Comparison of ENCODE assay signal across 23 cellular contexts in genomic region chr21:38147391-38147790, GRCh38.
DNase-seq lines count a peak whose midpoint lies in the region; ATAC-seq, FAIRE-seq and TF ChIP-seq lines count a peak whose summit lies in the region.
"Had no signal": no experiment of that assay in that cellular context is flagged by ENCODE, and none has a peak within 500 bp of the region (broad histone marks: within the 10 kb centered on the region; RNA-seq: fewer than 3 reads in every experiment).

No MANE protein-coding gene starts in this region.

- H2AFZ ChIP-seq in IMR-90 (replicated peaks; ENCODE audit: low read length, poor library complexity) = no peak overlapping the region
- H2AFZ ChIP-seq: GM23338 had no signal

- no peak for TF ChIP-seq EP300 in A549 (IDR thresholded peaks at IDR 0.05)
- no peak for TF ChIP-seq EP300 in gastroesophageal sphincter (IDR thresholded peaks at IDR 0.05)

- DNase-seq in A549 (ENCODE audit: low read depth in 1 of 2, low spot score in 1 of 2) (no peak), IMR-90 (no peak), epithelial cell of prostate (ENCODE audit: low read depth, low spot score) (no peak), mesendoderm (no peak), EL (no peak), NK-92 (lab: John Stamatoyannopoulos, UW; ENCODE audit: unreplicated experiment) (no peak), A172 (ENCODE audit: low spot score) (no peak)
- DNase-seq: ACHN; AML-193; BE2C; CD4-positive, alpha-beta T cell; CD8-positive, alpha-beta memory T cell; DMS79; GF-D8; H9 had no signal

- POLR2A ChIA-PET in A549 (lab: Yijun Ruan, JAX) (no interaction called here), IMR-90 (lab: Charles Lee; ENCODE audit: unreplicated experiment) (no interaction called here)

- H2AK5ac ChIP-seq in IMR-90 (ENCODE audit: low read depth, low read length) = no peak overlapping the region; the same call in 1 of the 2 replicates
- no peak overlapping the region for H2AK5ac ChIP-seq in mesendoderm (ENCODE audit: low read length)

- H3K79me1 ChIP-seq in IMR-90 (ENCODE audit: low read depth in 1 of 2, low read length in 2 of 2) = no peaks in the 10 kb centered on the region
- H3K79me1 ChIP-seq in mesendoderm (ENCODE audit: low read length) = no peaks in the 10 kb centered on the region

- CTCF ChIA-PET in A549 (lab: Yijun Ruan, JAX) (interaction anchor here (1.3 to 1.9 kb wide), 2 partner anchors 23 to 206 kb away, joined by 3 to 4 read pairs; no protein-coding TSS in a partner anchor), IMR-90 (lab: Yijun Ruan, JAX) (no interaction called here)

- H3K36me3 ChIP-seq in IMR-90 (ENCODE audit: control insufficient read depth, insufficient read depth, low read length) = no peaks in the 10 kb centered on the region
- H3K36me3 ChIP-seq in mesendoderm (ENCODE audit: control insufficient read depth, insufficient read depth, low read length) = no peaks in the 10 kb centered on the region
- no peaks in the 10 kb centered on the region for H3K36me3 ChIP-seq in gastroesophageal sphincter
- H3K36me3 ChIP-seq: BE2C; BLaER1 treated with 17β-estradiol and CSF1 and Interleukin-3, amounts not matched to agents 10 nM and 100 nM had no signal

- TF ChIP-seq POLR2A in A549 (IDR thresholded peaks at IDR 0.05; ENCODE audit: low read length) (no peak), IMR-90 (IDR thresholded peaks at IDR 0.05; ENCODE audit: low read depth, low read length) (no peak), gastroesophageal sphincter (IDR thresholded peaks at IDR 0.05) (no peak)

- no peak for FAIRE-seq in A549 (lab: Jason Lieb, UNC)
- FAIRE-seq: A204.1, D721Med, GM12891, GM18507 had no signal

- H3K18ac ChIP-seq in IMR-90 (ENCODE audit: low read depth, low read length) (no peak overlapping the region), mesendoderm (ENCODE audit: low read length) (peak overlapping the region; percentile 68)

- WGBS in A549 (ENCODE audit: missing lambda C conversion rate) = 76% methylated on average over 3 of the region's 4 CpGs
- WGBS in IMR-90 (ENCODE audit: extremely low coverage in 2 of 2, insufficient read length in 1 of 2), 2 experiments = 17% methylated on average over 1 of the region's 4 CpGs; no CpG with 5 or more reads in 1 of the 2 experiments
- no CpG with 5 or more reads among the region's 4 CpGs for WGBS in mesendoderm (ENCODE audit: extremely low coverage, insufficient coverage, low lambda C conversion rate)
- 76 to 78% methylated on average over 3 to 4 of the region's 4 CpGs for WGBS in gastroesophageal sphincter (ENCODE audit: low coverage in 1 of 2), 2 donors

- no peak overlapping the region for H4K5ac ChIP-seq in IMR-90 (ENCODE audit: low read depth, low read length)
- H4K5ac ChIP-seq in mesendoderm (ENCODE audit: low read length) = no peak overlapping the region

- no TSS peak for BruUV-seq in IMR-90 (replicated peaks; lab: Mats Ljungman, UMichigan)

- H2BK20ac ChIP-seq in IMR-90 (ENCODE audit: low read depth, low read length) = no peak overlapping the region

- no peak for ATAC-seq in A549
- ATAC-seq in IMR-90 (ENCODE audit: low read depth) = no peak
- ATAC-seq in gastroesophageal sphincter = no peak
- ATAC-seq: GM23338, HCT116 had no signal

- H3K56ac ChIP-seq in IMR-90 (ENCODE audit: extremely low read depth, insufficient read depth, low read length) (peak overlapping the region; percentile 10; the same call in 1 of the 2 replicates), mesendoderm (ENCODE audit: low read length) (no peak overlapping the region)

- no peak overlapping the region for H3K4me2 ChIP-seq in A549
- H3K4me2 ChIP-seq in IMR-90 (ENCODE audit: low read depth, low read length) = no peak overlapping the region
- H3K4me2 ChIP-seq in mesendoderm (ENCODE audit: low read length) = no peak overlapping the region
- H3K4me2 ChIP-seq: BLaER1 treated with 17β-estradiol and CSF1 and Interleukin-3, amounts not matched to agents 10 nM and 100 nM; GM23338 had no signal

- H3K9ac ChIP-seq in IMR-90 (ENCODE audit: low read depth, low read length) = no peak overlapping the region
- no peak overlapping the region for H3K9ac ChIP-seq in mesendoderm (ENCODE audit: low read length)
- H3K9ac ChIP-seq: BLaER1 treated with 17β-estradiol and CSF1 and Interleukin-3, amounts not matched to agents 10 nM and 100 nM had no signal

- intact Hi-C loops in IMR-90 (cut with micrococcal nuclease) = no loop called here

- H2BK120ac ChIP-seq in IMR-90 (ENCODE audit: low read depth, low read length) (no peak overlapping the region; the same call in 1 of the 2 replicates), mesendoderm (ENCODE audit: low read depth, low read length) (no peak overlapping the region)

- in situ Hi-C loops in IMR-90 (cut with MboI; ENCODE audit: low sequenced_read_pairs) = no loop called here

- no peak overlapping the region for H3K14ac ChIP-seq in IMR-90 (replicated peaks; ENCODE audit: low read depth, low read length)

- H4K91ac ChIP-seq in IMR-90 (ENCODE audit: insufficient read depth, low read depth, low read length) = no peak overlapping the region

- no peak overlapping the region for H2BK15ac ChIP-seq in IMR-90 (ENCODE audit: low read depth, low read length)
- no peak overlapping the region for H2BK15ac ChIP-seq in mesendoderm (replicated peaks; ENCODE audit: low read depth)

- no peak overlapping the region for H3K4ac ChIP-seq in IMR-90 (ENCODE audit: low read depth, low read length)
- peak overlapping the region; percentile 70 for H3K4ac ChIP-seq in mesendoderm (ENCODE audit: low read depth, low read length)

- no peaks in the 10 kb centered on the region for H3K79me2 ChIP-seq in mesendoderm (ENCODE audit: control insufficient read depth, insufficient read depth, low read length)

- H3K4me3 ChIP-seq in A549 (no peak overlapping the region), IMR-90 (ENCODE audit: insufficient read depth, low read depth, low read length) (no peak overlapping the region), mesendoderm (ENCODE audit: low read length) (no peak overlapping the region), gastroesophageal sphincter (no peak overlapping the region)
- H3K4me3 ChIP-seq: BLaER1 treated with 17β-estradiol and CSF1 and Interleukin-3, amounts not matched to agents 10 nM and 100 nM; GM23338 had no signal

- dilution Hi-C loops in IMR-90 (cut with HindIII; ENCODE audit: low sequenced_read_pairs, unreplicated experiment) = no loop called here

- H2BK5ac ChIP-seq in IMR-90 (ENCODE audit: low read depth, low read length, poor library complexity, severe bottlenecking) (no peak overlapping the region), mesendoderm (ENCODE audit: low read length) (peak overlapping the region; percentile 66)

- H3K9me1 ChIP-seq in IMR-90 (ENCODE audit: insufficient read depth, low read length) = no peaks in the 10 kb centered on the region

- H3K27me3 ChIP-seq in IMR-90 (ENCODE audit: control insufficient read depth, insufficient read depth, low read length) = peaks cover 4% of the 10 kb centered on the region
- no peaks in the 10 kb centered on the region for H3K27me3 ChIP-seq in mesendoderm (ENCODE audit: insufficient read depth, low read length, poor library complexity)
- peaks cover 6% of the 10 kb centered on the region for H3K27me3 ChIP-seq in gastroesophageal sphincter
- H3K27me3 ChIP-seq: BE2C; BLaER1 treated with 17β-estradiol and CSF1 and Interleukin-3, amounts not matched to agents 10 nM and 100 nM had no signal

- H4K20me1 ChIP-seq in IMR-90 (ENCODE audit: insufficient read depth, low read length) = no peaks in the 10 kb centered on the region
- H4K20me1 ChIP-seq: BLaER1 treated with 17β-estradiol and CSF1 and Interleukin-3, amounts not matched to agents 10 nM and 100 nM had no signal

- H4K8ac ChIP-seq in IMR-90 (ENCODE audit: low read depth in 2 of 2, low read length in 2 of 2) = no peak overlapping the region
- H4K8ac ChIP-seq in mesendoderm (ENCODE audit: low read depth, low read length) = no peak overlapping the region

- H3K23ac ChIP-seq in IMR-90 (ENCODE audit: low read depth, low read length) (no peak overlapping the region), mesendoderm (ENCODE audit: low read length) (no peak overlapping the region)

- peak overlapping the region; percentile 36 to 56; a peak in 5 of 6 replicates for H3K27ac ChIP-seq in A549
- no peak overlapping the region for H3K27ac ChIP-seq in IMR-90 (ENCODE audit: insufficient read depth, low read length)
- peak overlapping the region; percentile 37 for H3K27ac ChIP-seq in epithelial cell of prostate
- no peak overlapping the region for H3K27ac ChIP-seq in mesendoderm (ENCODE audit: low read depth, low read length)
- no peak overlapping the region for H3K27ac ChIP-seq in gastroesophageal sphincter
- H3K27ac ChIP-seq: BLaER1 treated with 17β-estradiol and CSF1 and Interleukin-3, amounts not matched to agents 10 nM and 100 nM had no signal

- H3K4me1 ChIP-seq in A549 (peaks cover 4% of the 10 kb centered on the region; the same call in 1 of the 3 replicates), IMR-90 (ENCODE audit: control insufficient read depth, insufficient read depth, low read length) (no peaks in the 10 kb centered on the region), mesendoderm (ENCODE audit: control insufficient read depth, low read depth, low read length) (peaks cover 3% of the 10 kb centered on the region), gastroesophageal sphincter (no peaks in the 10 kb centered on the region)
- H3K4me1 ChIP-seq: BE2C; BLaER1 treated with 17β-estradiol and CSF1 and Interleukin-3, amounts not matched to agents 10 nM and 100 nM had no signal

- H2AK9ac ChIP-seq in IMR-90 (replicated peaks; ENCODE audit: low read depth, low read length, poor library complexity) = no peak overlapping the region

- H3K9me3 ChIP-seq in A549 = peaks cover 31% of the 10 kb centered on the region
- H3K9me3 ChIP-seq in IMR-90 (ENCODE audit: control insufficient read depth, insufficient read depth, low read length) = no peaks in the 10 kb centered on the region
- H3K9me3 ChIP-seq in gastroesophageal sphincter = peaks cover 0 to 14% (median 0%) of the 10 kb centered on the region in 3 donors
- H3K9me3 ChIP-seq: BE2C had no signal

- TF ChIP-seq CTCF in A549 (IDR thresholded peaks at IDR 0.05) (no peak), IMR-90 (conservative IDR thresholded peaks at IDR 0.05; ENCODE audit: low read depth, low read length) (no peak), gastroesophageal sphincter (IDR thresholded peaks at IDR 0.05) (no peak)

- TF ChIP-seq RAD21 in A549 (conservative IDR thresholded peaks at IDR 0.05 in 1 of 2, IDR thresholded peaks at IDR 0.05 in 1 of 2) (no peak), IMR-90 (IDR thresholded peaks at IDR 0.05; ENCODE audit: low read length) (no peak)

TF ChIP-seq in A549, 52 proteins besides CTCF, POLR2A, EP300 and RAD21 (continues in another document):
- no peak for TF ChIP-seq NPAS2 (CRISPR knock-in tag; IDR thresholded peaks at IDR 0.05; ENCODE audit: borderline replicate concordance)

TF ChIP-seq in IMR-90, 13 proteins besides CTCF, POLR2A, EP300 and RAD21 (continues in another document):
- TF ChIP-seq MXI1 (IDR thresholded peaks at IDR 0.05; ENCODE audit: borderline replicate concordance, low read depth, low read length) (no peak), CEBPB (IDR thresholded peaks at IDR 0.05; ENCODE audit: low read depth, low read length) (no peak), MAFK (IDR thresholded peaks at IDR 0.05; ENCODE audit: low read depth, low read length) (no peak), MAZ (IDR thresholded peaks at IDR 0.05; ENCODE audit: borderline replicate concordance, low read depth, low read length) (no peak), RCOR1 (IDR thresholded peaks at IDR 0.05; ENCODE audit: insufficient replicate concordance, low read length) (no peak), NFE2L2 (IDR thresholded peaks at IDR 0.05; ENCODE audit: low read depth, low read length) (no peak)

Comparison
In these comparisons a context has a peak if more than half of its experiments do, and no peak if none do; other contexts are left out.
1. H3K27ac ChIP-seq: peak in A549 (2 of 2) and epithelial cell of prostate (single experiment); none in IMR-90 (single experiment), mesendoderm (single experiment) and gastroesophageal sphincter (0 of 4).